Comparison of ENCODE assay signal across 38 cellular contexts in the genomic region with DNA sequence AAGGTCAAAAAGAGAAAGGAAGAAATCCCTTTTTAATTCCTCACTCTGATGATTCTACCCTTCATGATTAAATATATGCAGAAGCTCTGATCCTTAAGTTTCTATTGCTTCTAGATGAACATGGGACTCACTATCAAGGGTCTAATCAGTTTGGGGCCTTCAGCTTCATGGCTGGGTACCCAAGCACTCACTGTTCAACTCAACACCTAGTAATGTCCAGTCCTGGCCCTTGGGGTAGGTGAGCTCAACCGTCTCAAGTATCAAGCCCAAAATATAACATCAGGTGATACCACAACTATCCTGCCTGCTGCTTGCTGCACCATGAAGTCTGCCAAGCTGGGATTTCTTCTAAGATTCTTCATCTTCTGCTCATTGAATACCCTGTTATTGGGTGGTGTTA. TPM values are rescaled to one million over a fixed set of nuclear protein-coding genes. Genes with fewer than 3 reads are reported as not detected.
"Had no signal": no experiment of that assay in that cellular context is flagged by ENCODE, and none has a peak within 500 bp of the region (broad histone marks: within the 10 kb centered on the region; RNA-seq: fewer than 3 reads in every experiment).

SPINT4 (plus strand) TSS at position 301 of the 400 bp plus-strand sequence; CDS start at position 322, 21 bp downstream.

- H3K36me3 ChIP-seq: MG63 had no signal

- H3K4me3 ChIP-seq: MG63 had no signal

- DNase-seq: Karpas-422, Kasumi-1, MG63, MM.1S, MV-4-11, NCI-H1048, NCI-H1092, NCI-H1092 treated with DMSO at 0.1 percent for 48 hours, NCI-H1105, NCI-H1105 treated with DMSO at 0.1 percent for 48 hours, NCI-H1417, NCI-H1417 treated with DMSO at 0.1 percent for 48 hours, NCI-H1436, NCI-H1436 treated with DMSO at 0.1 percent for 48 hours, NCI-H146, NCI-H1694, NCI-H1694 treated with DMSO at 0.1 percent for 48 hours, NCI-H187, NCI-H187 treated with DMSO at 0.1 percent for 48 hours, NCI-H1930, NCI-H2029, NCI-H2029 treated with DMSO at 0.1 percent for 48 hours, NCI-H2081, NCI-H2081 treated with DMSO at 0.1 percent for 48 hours, NCI-H2107, NCI-H2171, NCI-H2171 treated with DMSO at 0.1 percent for 48 hours, NCI-H2227 treated with DMSO at 0.1 percent for 48 hours, NCI-H226, NCI-H345, NCI-H446, NCI-H446 treated with DMSO at 0.1 percent for 48 hours, NCI-H510A, NCI-H510A treated with DMSO at 0.1 percent for 48 hours had no signal

RNA-seq across cellular contexts. Expression of gene SPINT4, which starts in this region (rescaled TPM):
- total RNA-seq: LHCN-M2, M059J, MCF 10A, NCI-H460 had no signal
